Comparison of ENCODE assay signal across 1 cellular context in the genomic region with DNA sequence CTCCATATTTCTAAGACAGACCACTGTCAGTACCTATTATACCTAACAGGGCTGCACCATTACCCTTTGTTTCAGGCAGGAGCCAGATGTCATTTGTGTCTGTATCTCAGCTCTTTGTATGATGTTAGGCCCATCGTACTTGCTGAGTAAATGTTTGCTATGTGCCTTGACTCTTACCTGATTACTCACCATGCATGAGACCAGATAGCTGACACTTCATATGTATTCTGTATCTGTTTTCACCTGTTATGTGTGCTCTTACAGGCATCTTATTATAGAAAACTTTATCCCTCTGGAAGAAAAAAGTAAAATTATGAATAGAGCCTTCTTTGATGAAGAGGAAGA.
TF ChIP-seq lines count a peak whose summit lies in the region.

No MANE protein-coding gene starts in this region.

TF ChIP-seq in HepG2, 621 proteins besides CTCF, POLR2A, EP300 and RAD21 (continues in another document):
- TF ChIP-seq ZNF577 (CRISPR knock-in tag; IDR thresholded peaks at IDR 0.05; ENCODE audit: borderline replicate concordance, low read depth) (no peak), ZNF207 (IDR thresholded peaks at IDR 0.05; ENCODE audit: borderline replicate concordance) (no peak), ZIK1 (CRISPR knock-in tag; IDR thresholded peaks at IDR 0.05; ENCODE audit: borderline replicate concordance, low read depth) (no peak), JUND (CRISPR knock-in tag; IDR thresholded peaks at IDR 0.05) (no peak), ATF7 (IDR thresholded peaks at IDR 0.05) (no peak), ATF7 (CRISPR knock-in tag; IDR thresholded peaks at IDR 0.05) (no peak), NFYC (CRISPR knock-in tag; IDR thresholded peaks at IDR 0.05) (no peak), CBX2 (IDR thresholded peaks at IDR 0.05; ENCODE audit: low read depth, low read length) (no peak), CBX2 (CRISPR knock-in tag; IDR thresholded peaks at IDR 0.05; ENCODE audit: low read depth) (no peak), ZNF605 (CRISPR knock-in tag; IDR thresholded peaks at IDR 0.05) (no peak), ZFP36 (IDR thresholded peaks at IDR 0.05; ENCODE audit: borderline replicate concordance, low read depth, low read length, partially characterized antibody) (no peak), ATF6 (CRISPR knock-in tag; conservative IDR thresholded peaks at IDR 0.05) (no peak), EHMT2 (IDR thresholded peaks at IDR 0.05; ENCODE audit: borderline replicate concordance, low read depth, low read length) (no peak), MXD4 (CRISPR knock-in tag; IDR thresholded peaks at IDR 0.05) (no peak), KDM5B (CRISPR knock-in tag; IDR thresholded peaks at IDR 0.05; ENCODE audit: borderline replicate concordance) (no peak), MTERF4 (CRISPR knock-in tag; IDR thresholded peaks at IDR 0.05) (no peak), DBP (CRISPR knock-in tag; IDR thresholded peaks at IDR 0.05; ENCODE audit: not compliant biosample characterization) (no peak), RARG (CRISPR knock-in tag; IDR thresholded peaks at IDR 0.05; ENCODE audit: low read depth) (no peak), E2F1 (CRISPR knock-in tag; IDR thresholded peaks at IDR 0.05) (no peak), SOX6 (IDR thresholded peaks at IDR 0.05) (no peak), SOX6 (CRISPR knock-in tag; IDR thresholded peaks at IDR 0.05) (no peak), TEAD3 (CRISPR knock-in tag; optimal IDR thresholded peaks at IDR 0.05; ENCODE audit: borderline replicate concordance) (peak; percentile 80), HOMEZ (CRISPR knock-in tag; IDR thresholded peaks at IDR 0.05; ENCODE audit: low read depth) (no peak; the same call in 1 of the 2 replicates), IKZF5 (CRISPR knock-in tag; IDR thresholded peaks at IDR 0.05) (no peak; the same call in 1 of the 2 replicates), ZNF136 (CRISPR knock-in tag; IDR thresholded peaks at IDR 0.05; ENCODE audit: low read depth) (no peak), MBNL3 (CRISPR knock-in tag; conservative IDR thresholded peaks at IDR 0.05) (no peak), ZNF441 (CRISPR knock-in tag; IDR thresholded peaks at IDR 0.05; ENCODE audit: borderline replicate concordance) (peak; percentile 33; the same call in 1 of the 2 replicates), XBP1 (CRISPR knock-in tag; IDR thresholded peaks at IDR 0.05) (no peak), GZF1 (CRISPR knock-in tag; IDR thresholded peaks at IDR 0.05) (no peak), PHB2 (IDR thresholded peaks at IDR 0.05; ENCODE audit: partially characterized antibody) (no peak), MYPOP (CRISPR knock-in tag; IDR thresholded peaks at IDR 0.05) (no peak)
- TF ChIP-seq, protein P1, sequence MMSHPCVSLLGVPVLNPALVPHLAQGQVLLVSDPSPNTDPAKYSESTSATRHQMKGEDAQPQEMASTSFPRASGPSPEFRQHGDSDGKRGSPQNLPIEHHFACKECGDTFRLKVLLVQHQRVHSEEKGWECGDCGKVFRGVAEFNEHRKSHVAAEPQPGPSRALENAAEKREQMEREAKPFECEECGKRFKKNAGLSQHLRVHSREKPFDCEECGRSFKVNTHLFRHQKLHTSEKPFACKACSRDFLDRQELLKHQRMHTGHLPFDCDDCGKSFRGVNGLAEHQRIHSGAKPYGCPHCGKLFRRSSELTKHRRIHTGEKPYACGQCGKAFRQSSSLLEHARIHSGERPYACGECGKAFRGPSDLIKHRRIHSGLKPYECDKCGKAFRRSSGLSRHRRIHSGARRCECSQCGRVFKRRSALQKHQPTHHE (CRISPR knock-in tag; IDR thresholded peaks at IDR 0.05; ENCODE audit: borderline replicate concordance) = no peak
- TF ChIP-seq, protein P2, sequence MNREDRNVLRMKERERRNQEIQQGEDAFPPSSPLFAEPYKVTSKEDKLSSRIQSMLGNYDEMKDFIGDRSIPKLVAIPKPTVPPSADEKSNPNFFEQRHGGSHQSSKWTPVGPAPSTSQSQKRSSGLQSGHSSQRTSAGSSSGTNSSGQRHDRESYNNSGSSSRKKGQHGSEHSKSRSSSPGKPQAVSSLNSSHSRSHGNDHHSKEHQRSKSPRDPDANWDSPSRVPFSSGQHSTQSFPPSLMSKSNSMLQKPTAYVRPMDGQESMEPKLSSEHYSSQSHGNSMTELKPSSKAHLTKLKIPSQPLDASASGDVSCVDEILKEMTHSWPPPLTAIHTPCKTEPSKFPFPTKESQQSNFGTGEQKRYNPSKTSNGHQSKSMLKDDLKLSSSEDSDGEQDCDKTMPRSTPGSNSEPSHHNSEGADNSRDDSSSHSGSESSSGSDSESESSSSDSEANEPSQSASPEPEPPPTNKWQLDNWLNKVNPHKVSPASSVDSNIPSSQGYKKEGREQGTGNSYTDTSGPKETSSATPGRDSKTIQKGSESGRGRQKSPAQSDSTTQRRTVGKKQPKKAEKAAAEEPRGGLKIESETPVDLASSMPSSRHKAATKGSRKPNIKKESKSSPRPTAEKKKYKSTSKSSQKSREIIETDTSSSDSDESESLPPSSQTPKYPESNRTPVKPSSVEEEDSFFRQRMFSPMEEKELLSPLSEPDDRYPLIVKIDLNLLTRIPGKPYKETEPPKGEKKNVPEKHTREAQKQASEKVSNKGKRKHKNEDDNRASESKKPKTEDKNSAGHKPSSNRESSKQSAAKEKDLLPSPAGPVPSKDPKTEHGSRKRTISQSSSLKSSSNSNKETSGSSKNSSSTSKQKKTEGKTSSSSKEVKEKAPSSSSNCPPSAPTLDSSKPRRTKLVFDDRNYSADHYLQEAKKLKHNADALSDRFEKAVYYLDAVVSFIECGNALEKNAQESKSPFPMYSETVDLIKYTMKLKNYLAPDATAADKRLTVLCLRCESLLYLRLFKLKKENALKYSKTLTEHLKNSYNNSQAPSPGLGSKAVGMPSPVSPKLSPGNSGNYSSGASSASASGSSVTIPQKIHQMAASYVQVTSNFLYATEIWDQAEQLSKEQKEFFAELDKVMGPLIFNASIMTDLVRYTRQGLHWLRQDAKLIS (CRISPR knock-in tag; IDR thresholded peaks at IDR 0.05) = 0 out of 2 replicates have a peak, but pooled peaks have one; percentile 18
- TF ChIP-seq, protein P3, sequence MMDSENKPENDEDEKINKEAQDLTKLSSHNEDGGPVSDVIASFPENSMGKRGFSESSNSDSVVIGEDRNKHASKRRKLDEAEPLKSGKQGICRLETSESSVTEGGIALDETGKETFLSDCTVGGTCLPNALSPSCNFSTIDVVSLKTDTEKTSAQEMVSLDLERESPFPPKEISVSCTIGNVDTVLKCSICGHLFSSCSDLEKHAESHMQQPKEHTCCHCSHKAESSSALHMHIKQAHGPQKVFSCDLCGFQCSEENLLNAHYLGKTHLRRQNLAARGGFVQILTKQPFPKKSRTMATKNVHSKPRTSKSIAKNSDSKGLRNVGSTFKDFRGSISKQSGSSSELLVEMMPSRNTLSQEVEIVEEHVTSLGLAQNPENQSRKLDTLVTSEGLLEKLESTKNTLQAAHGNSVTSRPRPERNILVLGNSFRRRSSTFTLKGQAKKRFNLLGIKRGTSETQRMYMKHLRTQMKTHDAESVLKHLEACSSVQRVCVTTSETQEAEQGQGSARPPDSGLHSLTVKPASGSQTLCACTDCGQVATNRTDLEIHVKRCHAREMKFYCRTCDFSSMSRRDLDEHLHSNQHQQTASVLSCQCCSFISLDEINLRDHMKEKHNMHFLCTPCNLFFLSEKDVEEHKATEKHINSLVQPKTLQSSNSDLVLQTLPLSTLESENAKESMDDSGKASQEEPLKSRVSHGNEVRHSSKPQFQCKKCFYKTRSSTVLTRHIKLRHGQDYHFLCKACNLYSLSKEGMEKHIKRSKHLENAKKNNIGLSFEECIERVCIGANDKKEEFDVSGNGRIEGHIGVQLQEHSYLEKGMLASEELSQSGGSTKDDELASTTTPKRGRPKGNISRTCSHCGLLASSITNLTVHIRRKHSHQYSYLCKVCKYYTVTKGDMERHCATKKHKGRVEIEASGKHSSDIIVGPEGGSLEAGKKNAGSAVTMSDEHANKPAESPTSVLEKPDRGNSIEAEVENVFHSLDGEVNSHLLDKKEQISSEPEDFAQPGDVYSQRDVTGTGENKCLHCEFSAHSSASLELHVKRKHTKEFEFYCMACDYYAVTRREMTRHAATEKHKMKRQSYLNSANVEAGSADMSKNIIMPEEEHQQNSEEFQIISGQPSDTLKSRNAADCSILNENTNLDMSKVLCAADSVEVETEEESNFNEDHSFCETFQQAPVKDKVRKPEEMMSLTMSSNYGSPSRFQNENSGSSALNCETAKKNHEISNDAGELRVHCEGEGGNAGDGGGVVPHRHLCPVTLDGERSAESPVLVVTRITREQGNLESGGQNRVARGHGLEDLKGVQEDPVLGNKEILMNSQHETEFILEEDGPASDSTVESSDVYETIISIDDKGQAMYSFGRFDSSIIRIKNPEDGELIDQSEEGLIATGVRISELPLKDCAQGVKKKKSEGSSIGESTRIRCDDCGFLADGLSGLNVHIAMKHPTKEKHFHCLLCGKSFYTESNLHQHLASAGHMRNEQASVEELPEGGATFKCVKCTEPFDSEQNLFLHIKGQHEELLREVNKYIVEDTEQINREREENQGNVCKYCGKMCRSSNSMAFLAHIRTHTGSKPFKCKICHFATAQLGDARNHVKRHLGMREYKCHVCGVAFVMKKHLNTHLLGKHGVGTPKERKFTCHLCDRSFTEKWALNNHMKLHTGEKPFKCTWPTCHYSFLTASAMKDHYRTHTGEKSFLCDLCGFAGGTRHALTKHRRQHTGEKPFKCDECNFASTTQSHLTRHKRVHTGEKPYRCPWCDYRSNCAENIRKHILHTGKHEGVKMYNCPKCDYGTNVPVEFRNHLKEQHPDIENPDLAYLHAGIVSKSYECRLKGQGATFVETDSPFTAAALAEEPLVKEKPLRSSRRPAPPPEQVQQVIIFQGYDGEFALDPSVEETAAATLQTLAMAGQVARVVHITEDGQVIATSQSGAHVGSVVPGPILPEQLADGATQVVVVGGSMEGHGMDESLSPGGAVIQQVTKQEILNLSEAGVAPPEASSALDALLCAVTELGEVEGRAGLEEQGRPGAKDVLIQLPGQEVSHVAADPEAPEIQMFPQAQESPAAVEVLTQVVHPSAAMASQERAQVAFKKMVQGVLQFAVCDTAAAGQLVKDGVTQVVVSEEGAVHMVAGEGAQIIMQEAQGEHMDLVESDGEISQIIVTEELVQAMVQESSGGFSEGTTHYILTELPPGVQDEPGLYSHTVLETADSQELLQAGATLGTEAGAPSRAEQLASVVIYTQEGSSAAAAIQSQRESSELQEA (CRISPR knock-in tag; IDR thresholded peaks at IDR 0.05; ENCODE audit: not compliant biosample characterization) = no peak
